In genomic region chr17:59972778-59973177, GRCh38 we compare ENCODE assay signal across 25 cellular contexts. TPM values are rescaled to one million over a fixed set of nuclear protein-coding genes. Genes with fewer than 3 reads are reported as not detected.
DNase-seq lines count a peak whose midpoint lies in the region; ATAC-seq and TF ChIP-seq lines count a peak whose summit lies in the region.
"Had no signal": no experiment of that assay in that cellular context is flagged by ENCODE, and none has a peak within 500 bp of the region (broad histone marks: within the 10 kb centered on the region; RNA-seq: fewer than 3 reads in every experiment).

No MANE protein-coding gene starts in this region.

- H3K4me3 ChIP-seq in astrocyte of the spinal cord (ENCODE audit: low read depth, low read length) (no peak overlapping the region), fibroblast of villous mesenchyme (ENCODE audit: low read depth, low read length) (no peak overlapping the region)
- H3K4me3 ChIP-seq: colonic mucosa, gastrocnemius medialis, lung, testis, vagina had no signal

- no peak for TF ChIP-seq EP300 in Ishikawa (IDR thresholded peaks at IDR 0.05; ENCODE audit: borderline replicate concordance)

- DNase-seq in EH (ENCODE audit: low read depth) (peak; percentile 57), astrocyte of the spinal cord (ENCODE audit: low read depth, low spot score) (peak; percentile 4), fibroblast of villous mesenchyme (ENCODE audit: low read depth) (peak; percentile 10), medulla oblongata (ENCODE audit: extremely low spot score) (no peak)
- DNase-seq: activated CD4-positive, alpha-beta memory T cell treated with anti-CD3 and anti-CD28 coated beads, Interleukin-2, amount 10 ng/mL, durations not matched to agents 7 days and 5 days; activated effector memory CD4-positive, alpha-beta T cell treated with anti-CD3 and anti-CD28 coated beads, Interleukin-2, amount 50 U/mL, for 16 hours; CD4-positive, alpha-beta T cell; colonic mucosa; gastrocnemius medialis; GF-D8; HCEC 1CT; kidney; NCI-H345; occipital lobe; stimulated activated CD4-positive, alpha-beta T cell treated with anti-CD3 and anti-CD28 coated beads, Interleukin-4, amount 100 ng/mL, for 1 hour; stimulated activated naive CD4-positive, alpha-beta T cell; T-helper 2 cell; testis had no signal

- ATAC-seq in GM19035 (IDR thresholded peaks at IDR 0.05; ENCODE audit: unreplicated experiment) (no peak), HG03139 (IDR thresholded peaks at IDR 0.05; ENCODE audit: unreplicated experiment) (no peak)
- ATAC-seq: gastrocnemius medialis, Panc1, WTC11 had no signal

- TF ChIP-seq CTCF in astrocyte of the spinal cord (IDR thresholded peaks at IDR 0.05; ENCODE audit: low read depth, low read length) (no peak), fibroblast of villous mesenchyme (IDR thresholded peaks at IDR 0.05; ENCODE audit: insufficient read depth, low read depth, low read length) (no peak)

- TF ChIP-seq RAD21 in Ishikawa (IDR thresholded peaks at IDR 0.05; ENCODE audit: low read depth) = no peak

- in situ Hi-C loops in astrocyte of the spinal cord (cut with HindIII; ENCODE audit: low sequenced_read_pairs) = no loop called here

TF ChIP-seq in Ishikawa, 13 proteins besides CTCF, POLR2A, EP300 and RAD21:
- no peak for TF ChIP-seq TAF1 (IDR thresholded peaks at IDR 0.05; ENCODE audit: low read depth)
- TF ChIP-seq NFIC (IDR thresholded peaks at IDR 0.05) = 0 out of 2 replicates have a peak, but pooled peaks have one; percentile 10

RNA-seq across cellular contexts. Expression of gene RNFT1, which starts 8.2 kb away (rescaled TPM):
- 15.8 and 23.3 TPM in 2 replicates for total RNA-seq in fibroblast of villous mesenchyme
